Comparison of ENCODE assay signal across 8 cellular contexts in the genomic region with DNA sequence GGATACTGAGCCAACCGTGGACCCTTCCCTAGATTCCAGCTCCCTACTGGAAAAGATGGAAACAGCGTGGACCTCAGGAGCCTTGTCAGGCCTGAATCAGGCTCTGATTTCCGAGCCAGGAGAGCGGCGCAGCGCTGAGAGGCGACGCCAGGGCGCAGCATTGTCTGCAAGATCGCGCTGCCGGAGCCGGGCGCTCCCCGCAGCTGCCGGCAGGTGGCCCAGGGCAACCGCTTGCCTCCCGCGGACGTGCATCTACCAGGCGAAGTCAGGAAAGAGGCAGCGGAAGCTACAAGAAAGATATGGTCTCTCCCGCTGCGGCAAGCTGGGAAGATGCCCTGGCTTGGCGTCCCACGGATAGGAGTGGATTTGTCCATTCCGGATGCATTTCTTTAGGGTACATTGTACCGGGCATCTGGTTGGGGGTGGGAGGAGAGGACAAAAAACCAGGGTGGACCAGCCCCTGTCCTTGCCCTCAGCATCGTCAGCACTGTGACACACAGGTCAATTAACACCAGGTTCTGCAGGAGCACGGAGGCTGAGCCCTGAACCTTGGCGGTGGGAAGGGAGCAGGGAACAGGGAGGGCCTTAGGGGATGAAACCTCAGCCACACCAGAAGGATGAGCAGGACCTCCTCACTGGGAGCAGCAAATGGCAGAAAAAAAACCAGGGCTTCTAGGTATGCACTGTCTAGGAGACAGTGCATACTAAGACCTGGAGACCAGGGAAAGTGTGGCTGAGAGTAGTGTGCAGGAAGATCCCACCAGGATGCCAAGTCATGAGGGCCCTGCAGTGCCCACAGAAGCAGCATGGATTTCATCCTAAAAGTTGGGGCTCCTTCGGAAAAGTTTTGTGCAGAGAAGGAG. TPM values are rescaled to one million over a fixed set of nuclear protein-coding genes. Genes with fewer than 3 reads are reported as not detected.
A peak's percentile ranks its signal among the peaks of the same experiment; 100 is the strongest.
DNase-seq lines count a peak whose midpoint lies in the region; ATAC-seq and TF ChIP-seq lines count a peak whose summit lies in the region.

No MANE protein-coding gene starts in this region.

- no peak overlapping the region for H3K27ac Mint-ChIP-seq in neural crest cell (ENCODE audit: unreplicated experiment)
- peak overlapping the region; percentile 76 for H3K27ac Mint-ChIP-seq in stimulated activated naive CD8-positive, alpha-beta T cell treated with anti-CD3 and anti-CD28 coated beads, Interleukin-15, Interleukin-2, amounts not matched to agents 100 ng/mL and 50 ng/mL, for 24 hours

- no peaks in the 10 kb centered on the region for H3K9me3 Mint-ChIP-seq in neural crest cell
- H3K9me3 Mint-ChIP-seq in stimulated activated naive CD8-positive, alpha-beta T cell treated with anti-CD3 and anti-CD28 coated beads, Interleukin-15, Interleukin-2, amounts not matched to agents 100 ng/mL and 50 ng/mL, for 24 hours = no peaks in the 10 kb centered on the region

- H3K9me3 ChIP-seq in Karpas-422 (ENCODE audit: low read length) = no peaks in the 10 kb centered on the region

- H3K27me3 Mint-ChIP-seq in neural crest cell (ENCODE audit: low read depth) = no peaks in the 10 kb centered on the region
- H3K27me3 Mint-ChIP-seq in stimulated activated naive CD8-positive, alpha-beta T cell treated with anti-CD3 and anti-CD28 coated beads, Interleukin-15, Interleukin-2, amounts not matched to agents 100 ng/mL and 50 ng/mL, for 24 hours = no peaks in the 10 kb centered on the region

- TF ChIP-seq CTCF in fibroblast of mammary gland (conservative IDR thresholded peaks at IDR 0.05; ENCODE audit: control insufficient read depth, insufficient read depth, low read depth, low read length) (peak; percentile 79), neural crest cell (conservative IDR thresholded peaks at IDR 0.05) (peak; percentile 100)

- no peak overlapping the region for H2AFZ ChIP-seq in Karpas-422 (ENCODE audit: low read length)

- DNase-seq in Daoy (ENCODE audit: low read depth) (peak; percentile 89), Karpas-422 (peak; percentile 87), RKO (ENCODE audit: low spot score) (peak; percentile 86), activated T-helper 1 cell treated with Interleukin-2 at 50 U/mL for 16 hours (ENCODE audit: low read depth) (peak; percentile 72), fibroblast of mammary gland (ENCODE audit: low read depth) (peak; percentile 73), neural crest cell (ENCODE audit: low read depth, low spot score) (peak; percentile 84)

- H3K4me3 Mint-ChIP-seq in neural crest cell = peak overlapping the region; percentile 47
- peak overlapping the region; percentile 53 for H3K4me3 Mint-ChIP-seq in stimulated activated naive CD8-positive, alpha-beta T cell treated with anti-CD3 and anti-CD28 coated beads, Interleukin-15, Interleukin-2, amounts not matched to agents 100 ng/mL and 50 ng/mL, for 24 hours

- H3K9me2 ChIP-seq in Karpas-422 (replicated peaks; ENCODE audit: insufficient read depth, low read length) = no peaks in the 10 kb centered on the region

- H3K27ac ChIP-seq in Karpas-422 (ENCODE audit: low read length) = no peak overlapping the region

- H3K4me3 ChIP-seq in Karpas-422 (ENCODE audit: low read length) = no peak overlapping the region
- no peak overlapping the region for H3K4me3 ChIP-seq in fibroblast of mammary gland (ENCODE audit: control insufficient read depth, low read depth, low read length)

- peaks cover 9% of the 10 kb centered on the region for H3K4me1 Mint-ChIP-seq in neural crest cell
- H3K4me1 Mint-ChIP-seq in stimulated activated naive CD8-positive, alpha-beta T cell treated with anti-CD3 and anti-CD28 coated beads, Interleukin-15, Interleukin-2, amounts not matched to agents 100 ng/mL and 50 ng/mL, for 24 hours (ENCODE audit: low read depth) = peaks cover 66% of the 10 kb centered on the region

- peaks cover 11% of the 10 kb centered on the region; the same call in 1 of the 2 replicates for H4K20me1 ChIP-seq in Karpas-422 (ENCODE audit: insufficient read depth, low read depth, low read length)

- no peaks in the 10 kb centered on the region for H3K79me2 ChIP-seq in Karpas-422 (ENCODE audit: low read length)

- ATAC-seq in GM21825 (IDR thresholded peaks at IDR 0.05; ENCODE audit: unreplicated experiment) = peak; percentile 98

- no peak overlapping the region for H3K9ac ChIP-seq in Karpas-422 (ENCODE audit: low read length)

- H3K4me2 ChIP-seq in Karpas-422 (ENCODE audit: low read depth, low read length, poor library complexity, severe bottlenecking) = no peak overlapping the region

- no peaks in the 10 kb centered on the region for H3K27me3 ChIP-seq in Karpas-422 (ENCODE audit: low read length)

- peaks cover 5% of the 10 kb centered on the region for H3K36me3 Mint-ChIP-seq in neural crest cell (ENCODE audit: low read depth)
- peaks cover 28% of the 10 kb centered on the region for H3K36me3 Mint-ChIP-seq in stimulated activated naive CD8-positive, alpha-beta T cell treated with anti-CD3 and anti-CD28 coated beads, Interleukin-15, Interleukin-2, amounts not matched to agents 100 ng/mL and 50 ng/mL, for 24 hours (ENCODE audit: low read depth)

- no peaks in the 10 kb centered on the region for H3K4me1 ChIP-seq in Karpas-422 (ENCODE audit: low read length)

- no peaks in the 10 kb centered on the region for H3K36me3 ChIP-seq in Karpas-422 (ENCODE audit: insufficient read depth, low read length)

RNA-seq across cellular contexts. Expression of a gene that starts 55.9 kb away (rescaled TPM):
- 139 and 168 TPM in 2 replicates for total RNA-seq in Daoy (2014; rRNA removed; shearing (Covaris generic))
- total RNA-seq in Karpas-422 (2014; rRNA removed; shearing (Covaris generic); ENCODE audit: low replicate concordance) = 62.9 and 87.3 TPM in 2 replicates
- 103 TPM in 2 replicates for total RNA-seq in neural crest cell
